In genomic region chr4:152200776-152201333, GRCh38 we compare ENCODE assay signal across 22 cellular contexts.
DNase-seq lines count a peak whose midpoint lies in the region; ATAC-seq, FAIRE-seq and TF ChIP-seq lines count a peak whose summit lies in the region.
"Had no signal": no experiment of that assay in that cellular context is flagged by ENCODE, and none has a peak within 500 bp of the region (broad histone marks: within the 10 kb centered on the region; RNA-seq: fewer than 3 reads in every experiment).

No MANE protein-coding gene starts in this region.

- WGBS in HepG2 (ENCODE audit: low lambda C conversion rate): 20% methylated on average over 4 of the region's 4 CpGs
- 76% methylated on average over 4 of the region's 4 CpGs for WGBS in right lobe of liver (ENCODE audit: insufficient coverage, low coverage, low lambda C conversion rate, missing lambda C conversion rate)

- H3K27me3 ChIP-seq in HepG2 (ENCODE audit: control insufficient read depth in 1 of 2, insufficient read depth in 2 of 2, low read length in 2 of 2) (peaks cover 0 to 5% of the 10 kb centered on the region in 2 experiments; a peak in 3 of 5 replicates), right lobe of liver (no peaks in the 10 kb centered on the region), upper lobe of right lung (no peaks in the 10 kb centered on the region)
- H3K27me3 ChIP-seq: BE2C, BLaER1 had no signal

- H3K4me1 ChIP-seq in HepG2 (ENCODE audit: insufficient read depth, low read length) (no peaks in the 10 kb centered on the region), right lobe of liver (no peaks in the 10 kb centered on the region), HEK293 (ENCODE audit: control insufficient read depth, insufficient read depth, low read length) (no peaks in the 10 kb centered on the region), upper lobe of right lung (no peaks in the 10 kb centered on the region)
- H3K4me1 ChIP-seq: BE2C, Caco-2 had no signal

- POLR2A ChIA-PET in HepG2 (lab: Yijun Ruan, JAX) (no interaction called here), HEK293 (lab: Yijun Ruan, JAX) (no interaction called here)

- H2AFZ ChIP-seq in HepG2 (ENCODE audit: low read length): no peak overlapping the region

- no peak for DNase-seq in HepG2 (ENCODE audit: low spot score)
- no peak for DNase-seq in right lobe of liver
- no peak for DNase-seq in upper lobe of right lung
- DNase-seq in HCEC 1CT: no peak
- no peak for DNase-seq in HPDE6-E6E7 (ENCODE audit: extremely low spot score)
- DNase-seq: ACHN; BE2C; C1 segment of cervical spinal cord; Caco-2; Calu3; CD4-positive, alpha-beta T cell; CD8-positive, alpha-beta T cell; DMS79 treated with DMSO at 0.1 percent for 48 hours; GF-D8 had no signal

- TF ChIP-seq EP300 in HepG2 (IDR thresholded peaks at IDR 0.05; ENCODE audit: low read depth in 2 of 2, low read length in 2 of 2) (no peak), HepG2 (CRISPR knock-in tag; IDR thresholded peaks at IDR 0.05; ENCODE audit: borderline replicate concordance) (no peak)

- FAIRE-seq in HepG2 (lab: Jason Lieb, UNC): no peak
- FAIRE-seq: D721Med, G401.6, GM12891 had no signal

- TF ChIP-seq POLR2A in HepG2 (IDR thresholded peaks at IDR 0.05; ENCODE audit: insufficient read depth in 1 of 2, low read depth in 2 of 2, low read length in 2 of 2): no peak
- TF ChIP-seq POLR2A in right lobe of liver (IDR thresholded peaks at IDR 0.05): no peak

- no peak overlapping the region for H3K4me3 ChIP-seq in HepG2 (replicated peaks in 1 of 3; ENCODE audit: insufficient read depth in 1 of 3, low read depth in 2 of 3, low read length in 3 of 3)
- no peak overlapping the region for H3K4me3 ChIP-seq in right lobe of liver
- H3K4me3 ChIP-seq in HEK293 (ENCODE audit: low read depth, low read length): no peak overlapping the region
- H3K4me3 ChIP-seq in upper lobe of right lung: no peak overlapping the region
- H3K4me3 ChIP-seq: BLaER1 had no signal

- H3K4me2 ChIP-seq in HepG2 (ENCODE audit: low read depth, low read length): no peak overlapping the region

- no peaks in the 10 kb centered on the region for H4K20me1 ChIP-seq in HepG2 (ENCODE audit: insufficient read depth, low read length)
- H4K20me1 ChIP-seq: BLaER1 had no signal

- CTCF ChIA-PET in HepG2 (lab: Yijun Ruan, JAX; ENCODE audit: low intra/inter-chr PET ratio, low total read pairs) (no interaction called here), HEK293 (lab: Yijun Ruan, JAX) (no interaction called here)

- in situ Hi-C loops in HepG2 (cut with HindIII; ENCODE audit: extremely low pct_ligation_motif_present, low pct_unique_long_range_greater_than_20kb): no loop called here

- TF ChIP-seq RAD21 in HepG2 (CRISPR knock-in tag; IDR thresholded peaks at IDR 0.05): no peak

- ATAC-seq in HepG2: no peak
- no peak for ATAC-seq in right lobe of liver
- peak; percentile 49 for ATAC-seq in upper lobe of right lung
- no peak for ATAC-seq in GM21381 (IDR thresholded peaks at IDR 0.05; ENCODE audit: unreplicated experiment)
- ATAC-seq: CD8-positive, alpha-beta T cell had no signal

- no peak overlapping the region for H3K9ac ChIP-seq in HepG2 (ENCODE audit: insufficient read depth, low read depth, low read length)
- H3K9ac ChIP-seq: BLaER1 had no signal

- no peaks in the 10 kb centered on the region for H3K36me3 ChIP-seq in HepG2 (replicated peaks in 1 of 2; ENCODE audit: control insufficient read depth in 1 of 2, insufficient read depth in 2 of 2, low read length in 2 of 2)
- H3K36me3 ChIP-seq in right lobe of liver: no peaks in the 10 kb centered on the region
- no peaks in the 10 kb centered on the region for H3K36me3 ChIP-seq in HEK293 (ENCODE audit: control insufficient read depth in 2 of 2, insufficient read depth in 1 of 2, low read length in 2 of 2)
- no peaks in the 10 kb centered on the region for H3K36me3 ChIP-seq in upper lobe of right lung
- H3K36me3 ChIP-seq: BE2C had no signal

- H3K27ac ChIP-seq in HepG2 (ENCODE audit: extremely low read length, insufficient read depth, low read length) (no peak overlapping the region), right lobe of liver (no peak overlapping the region), HEK293 (ENCODE audit: extremely low read depth, low read depth, low read length) (no peak overlapping the region), VCaP (peak overlapping the region; percentile 24; the same call in 1 of the 2 replicates), upper lobe of right lung (no peak overlapping the region)
- H3K27ac ChIP-seq: 22Rv1, BLaER1 had no signal

- BruUV-seq in HepG2 (replicated peaks; lab: Mats Ljungman, UMichigan): no TSS peak

- H3K79me2 ChIP-seq in HepG2 (ENCODE audit: insufficient read depth, low read length): no peaks in the 10 kb centered on the region

- H3K9me3 ChIP-seq in HepG2 (ENCODE audit: low read length) (no peaks in the 10 kb centered on the region), right lobe of liver (no peaks in the 10 kb centered on the region), HEK293 (ENCODE audit: control insufficient read depth, insufficient read depth, low read depth, low read length) (no peaks in the 10 kb centered on the region), upper lobe of right lung (no peaks in the 10 kb centered on the region)
- H3K9me3 ChIP-seq: BE2C, Caco-2 had no signal

- TF ChIP-seq CTCF in HepG2 (CRISPR knock-in tag; IDR thresholded peaks at IDR 0.05) (no peak), right lobe of liver (IDR thresholded peaks at IDR 0.05) (no peak), HEK293 (tag by site-specific recombination; IDR thresholded peaks at IDR 0.05) (no peak), VCaP (conservative IDR thresholded peaks at IDR 0.05) (no peak), upper lobe of right lung (IDR thresholded peaks at IDR 0.05) (no peak)

- intact Hi-C loops in HepG2 (cut with micrococcal nuclease; ENCODE audit: unreplicated experiment): no loop called here
- intact Hi-C loops in right lobe of liver (cut with DNase I): no loop called here
- intact Hi-C loops in upper lobe of right lung (cut with DNase I): no loop called here

TF ChIP-seq in HepG2, 621 proteins besides CTCF, POLR2A, EP300 and RAD21:
- TF ChIP-seq MNT (IDR thresholded peaks at IDR 0.05) (peak; percentile 94), ZNF577 (CRISPR knock-in tag; IDR thresholded peaks at IDR 0.05; ENCODE audit: borderline replicate concordance, low read depth) (no peak), KLF11 (CRISPR knock-in tag; IDR thresholded peaks at IDR 0.05) (no peak), ELF4 (CRISPR knock-in tag; IDR thresholded peaks at IDR 0.05; ENCODE audit: borderline replicate concordance) (no peak), MATR3 (CRISPR knock-in tag; IDR thresholded peaks at IDR 0.05) (no peak), ZNF260 (CRISPR knock-in tag; IDR thresholded peaks at IDR 0.05; ENCODE audit: borderline replicate concordance, low read depth) (no peak), SP5 (CRISPR knock-in tag; IDR thresholded peaks at IDR 0.05; ENCODE audit: borderline replicate concordance, low read depth) (no peak), ZFP36L1 (CRISPR knock-in tag; IDR thresholded peaks at IDR 0.05) (no peak)
TF ChIP-seq in HepG2: peak in this region for 1.

TF ChIP-seq in HEK293, 187 proteins besides CTCF, POLR2A, EP300 and RAD21 (continues in another document):
- TF ChIP-seq ZNF555 (tag by site-specific recombination; conservative IDR thresholded peaks at IDR 0.05) (peak; percentile 71), ZNF449 (tag by site-specific recombination; IDR thresholded peaks at IDR 0.05) (no peak), PRDM4 (tag by site-specific recombination; IDR thresholded peaks at IDR 0.05) (no peak), ZNF521 (tag by site-specific recombination; IDR thresholded peaks at IDR 0.05) (no peak)

Comparison
In these comparisons a context has a peak if more than half of its experiments do, and no peak if none do; other contexts are left out.
1. Of the 63 proteins assayed by ChIP-seq in both HepG2 and HEK293: peak only in HepG2: none; only in HEK293: REST, ZBTB8A, ZNF510, ZNF558 and ZNF629; in both: none; in neither: 58.